Comparison of ENCODE assay signal across 12 cellular contexts in genomic region chr2:207807516-207807915, GRCh38. TPM values are rescaled to one million over a fixed set of nuclear protein-coding genes. Genes with fewer than 3 reads are reported as not detected.
DNase-seq lines count a peak whose midpoint lies in the region; ATAC-seq and TF ChIP-seq lines count a peak whose summit lies in the region.
"Had no signal": no experiment of that assay in that cellular context is flagged by ENCODE, and none has a peak within 500 bp of the region (broad histone marks: within the 10 kb centered on the region; RNA-seq: fewer than 3 reads in every experiment).

No MANE protein-coding gene starts in this region.

- H2BK5ac ChIP-seq in mesendoderm (ENCODE audit: low read length) = no peak overlapping the region

- peaks cover 8% of the 10 kb centered on the region for H3K4me1 ChIP-seq in mesendoderm (ENCODE audit: control insufficient read depth, low read depth, low read length)
- H3K4me1 ChIP-seq in SK-N-SH (ENCODE audit: control insufficient read depth in 1 of 2, insufficient read depth in 2 of 2, low read depth in 1 of 2, low read length in 1 of 2) = peaks cover 0 to 5% of the 10 kb centered on the region in 2 experiments; a peak in 2 of 4 replicates

- H3K36me3 Mint-ChIP-seq in chondrocyte (ENCODE audit: low read depth) = no peaks in the 10 kb centered on the region
- H3K36me3 Mint-ChIP-seq: activated naive CD4-positive, alpha-beta T cell treated with anti-CD3 and anti-CD28 coated beads, Interleukin-2, amount 50 U/mL, for 24 hours had no signal

- no peak overlapping the region for H3K27ac Mint-ChIP-seq in chondrocyte (ENCODE audit: unreplicated experiment)
- H3K27ac Mint-ChIP-seq: activated CD4-positive, alpha-beta T cell treated with anti-CD3 and anti-CD28 coated beads, Interleukin-2, amount 10 ng/mL, durations not matched to agents 7 days and 5 days; activated naive CD4-positive, alpha-beta T cell treated with anti-CD3 and anti-CD28 coated beads, Interleukin-2, amount 50 U/mL, for 24 hours had no signal

- H3K4me3 ChIP-seq in mesendoderm (ENCODE audit: low read length) (no peak overlapping the region), SK-N-SH (ENCODE audit: low read depth in 2 of 2, low read length in 1 of 2) (no peak overlapping the region)

- H2BK120ac ChIP-seq in mesendoderm (ENCODE audit: low read depth, low read length) = no peak overlapping the region

- no peak overlapping the region for H2BK15ac ChIP-seq in mesendoderm (replicated peaks; ENCODE audit: low read depth)

- H3K56ac ChIP-seq in mesendoderm (ENCODE audit: low read length) = no peak overlapping the region

- no peaks in the 10 kb centered on the region for H3K9me2 ChIP-seq in SK-N-SH

- TF ChIP-seq CTCF in SK-N-SH (IDR thresholded peaks at IDR 0.05) (no peak), chondrocyte (IDR thresholded peaks at IDR 0.05) (no peak)

- H3K27me3 Mint-ChIP-seq in chondrocyte (ENCODE audit: low read depth) = peaks cover 1% of the 10 kb centered on the region
- H3K27me3 Mint-ChIP-seq: activated CD4-positive, alpha-beta T cell treated with anti-CD3 and anti-CD28 coated beads, Interleukin-2, amount 10 ng/mL, durations not matched to agents 7 days and 5 days; activated naive CD4-positive, alpha-beta T cell treated with anti-CD3 and anti-CD28 coated beads, Interleukin-2, amount 50 U/mL, for 24 hours had no signal

- H3K9ac ChIP-seq in mesendoderm (ENCODE audit: low read length) (no peak overlapping the region), SK-N-SH (no peak overlapping the region)

- no peak overlapping the region for H3K27ac ChIP-seq in mesendoderm (ENCODE audit: low read depth, low read length)
- H3K27ac ChIP-seq in SK-N-SH (ENCODE audit: low read depth in 2 of 2, low read length in 1 of 2) = no peak overlapping the region

- POLR2A ChIA-PET in SK-N-SH (lab: Yijun Ruan, JAX) = no interaction called here

- no peak for TF ChIP-seq RAD21 in SK-N-SH (IDR thresholded peaks at IDR 0.05; ENCODE audit: low read length)

- WGBS in mesendoderm (ENCODE audit: extremely low coverage, insufficient coverage, low lambda C conversion rate) = no CpG with 5 or more reads among the region's 5 CpGs
- 83% methylated on average over 5 of the region's 5 CpGs for WGBS in SK-N-SH (ENCODE audit: low lambda C conversion rate)

- no peaks in the 10 kb centered on the region for H4K20me1 ChIP-seq in SK-N-SH (ENCODE audit: insufficient read depth)

- no peaks in the 10 kb centered on the region for H3K27me3 ChIP-seq in mesendoderm (ENCODE audit: insufficient read depth, low read length, poor library complexity)
- H3K27me3 ChIP-seq in SK-N-SH (ENCODE audit: insufficient read depth) = no peaks in the 10 kb centered on the region

- H3K9me3 ChIP-seq in SK-N-SH = no peaks in the 10 kb centered on the region

- no peak overlapping the region for H2AK5ac ChIP-seq in mesendoderm (ENCODE audit: low read length)

- no peaks in the 10 kb centered on the region for H3K9me3 Mint-ChIP-seq in chondrocyte (ENCODE audit: low read depth)
- H3K9me3 Mint-ChIP-seq: activated CD4-positive, alpha-beta T cell treated with anti-CD3 and anti-CD28 coated beads, Interleukin-2, amount 10 ng/mL, durations not matched to agents 7 days and 5 days; activated naive CD4-positive, alpha-beta T cell treated with anti-CD3 and anti-CD28 coated beads, Interleukin-2, amount 50 U/mL, for 24 hours had no signal

- H3K4ac ChIP-seq in mesendoderm (ENCODE audit: low read depth, low read length) = no peak overlapping the region

- peaks cover 3% of the 10 kb centered on the region for H3K4me1 Mint-ChIP-seq in chondrocyte (ENCODE audit: low read depth)
- H3K4me1 Mint-ChIP-seq: activated naive CD4-positive, alpha-beta T cell treated with anti-CD3 and anti-CD28 coated beads, Interleukin-2, amount 50 U/mL, for 24 hours had no signal

- no peak overlapping the region for H3K4me2 ChIP-seq in mesendoderm (ENCODE audit: low read length)
- H3K4me2 ChIP-seq in SK-N-SH = no peak overlapping the region

- H4K5ac ChIP-seq in mesendoderm (ENCODE audit: low read length) = no peak overlapping the region

- no peaks in the 10 kb centered on the region for H3K79me1 ChIP-seq in mesendoderm (ENCODE audit: low read length)

- DNase-seq in mesendoderm = peak; percentile 70
- DNase-seq in SK-N-SH = no peak
- no peak for DNase-seq in AG08395 (ENCODE audit: low spot score)
- DNase-seq in chondrocyte (ENCODE audit: low spot score) = no peak
- DNase-seq: activated CD4-positive, alpha-beta T cell treated with anti-CD3 and anti-CD28 coated beads, Interleukin-2, amount 10 ng/mL, durations not matched to agents 7 days and 5 days; Kasumi-1; stimulated activated CD4-positive, alpha-beta T cell treated with anti-CD3 and anti-CD28 coated beads, Interleukin-2, amount 100 ng/mL, for 48 hours; SW 1271 had no signal

- no peak overlapping the region for H4K8ac ChIP-seq in mesendoderm (ENCODE audit: low read depth, low read length)

- no peak overlapping the region for H3K18ac ChIP-seq in mesendoderm (ENCODE audit: low read length)

- H3F3A ChIP-seq in SK-N-SH (replicated peaks; ENCODE audit: insufficient read depth) = peaks cover 7% of the 10 kb centered on the region

- no peak for TF ChIP-seq EP300 in SK-N-SH (IDR thresholded peaks at IDR 0.05; ENCODE audit: borderline replicate concordance in 1 of 2, low read depth in 1 of 2, low read length in 1 of 2)

- no peaks in the 10 kb centered on the region for H3K36me3 ChIP-seq in mesendoderm (ENCODE audit: control insufficient read depth, insufficient read depth, low read length)
- no peaks in the 10 kb centered on the region for H3K36me3 ChIP-seq in SK-N-SH (replicated peaks in 1 of 2; ENCODE audit: control insufficient read depth in 1 of 2, insufficient read depth in 2 of 2, low read length in 1 of 2)

- CTCF ChIA-PET in SK-N-SH (lab: Yijun Ruan, JAX) = no interaction called here

- no peaks in the 10 kb centered on the region for H3K79me2 ChIP-seq in mesendoderm (ENCODE audit: control insufficient read depth, insufficient read depth, low read length)
- no peaks in the 10 kb centered on the region for H3K79me2 ChIP-seq in SK-N-SH (ENCODE audit: insufficient read depth)

- no peak overlapping the region for H3K23ac ChIP-seq in mesendoderm (ENCODE audit: low read length)

- ATAC-seq in GM18508 (IDR thresholded peaks at IDR 0.05; ENCODE audit: insufficient read depth, unreplicated experiment) = peak; percentile 63
- ATAC-seq in GM21390 (IDR thresholded peaks at IDR 0.05; ENCODE audit: unreplicated experiment) = peak; percentile 57
- peak; percentile 55 for ATAC-seq in HG03159 (IDR thresholded peaks at IDR 0.05; ENCODE audit: unreplicated experiment)

- no peak overlapping the region for H3K4me3 Mint-ChIP-seq in chondrocyte (ENCODE audit: unreplicated experiment)
- H3K4me3 Mint-ChIP-seq: activated CD4-positive, alpha-beta T cell treated with anti-CD3 and anti-CD28 coated beads, Interleukin-2, amount 10 ng/mL, durations not matched to agents 7 days and 5 days; activated naive CD4-positive, alpha-beta T cell treated with anti-CD3 and anti-CD28 coated beads, Interleukin-2, amount 50 U/mL, for 24 hours had no signal

- H2AFZ ChIP-seq in SK-N-SH (ENCODE audit: low read depth) = no peak overlapping the region

TF ChIP-seq in SK-N-SH, 30 proteins besides CTCF, POLR2A, EP300 and RAD21 (continues in another document):
- no peak for TF ChIP-seq SIN3A (IDR thresholded peaks at IDR 0.05; ENCODE audit: borderline replicate concordance, low read depth, low read length)
- no peak for TF ChIP-seq NFIC (IDR thresholded peaks at IDR 0.05; ENCODE audit: borderline replicate concordance)
- TF ChIP-seq TAF1 (IDR thresholded peaks at IDR 0.05; ENCODE audit: borderline replicate concordance, low read depth, low read length) = no peak
- TF ChIP-seq FOSL2 (IDR thresholded peaks at IDR 0.05; ENCODE audit: borderline replicate concordance, low read depth) = no peak
- no peak for TF ChIP-seq EZH2phosphoT487 (IDR thresholded peaks at IDR 0.05; ENCODE audit: borderline replicate concordance, low read depth)
- TF ChIP-seq FOXM1 (IDR thresholded peaks at IDR 0.05; ENCODE audit: low read depth) = no peak
- TF ChIP-seq IRF3 (IDR thresholded peaks at IDR 0.05; ENCODE audit: low read depth, low read length) = no peak
- no peak for TF ChIP-seq MAX (IDR thresholded peaks at IDR 0.05; ENCODE audit: low read depth)
- no peak for TF ChIP-seq GATA2 (CRISPR knock-in tag; IDR thresholded peaks at IDR 0.05)
- TF ChIP-seq JUND (IDR thresholded peaks at IDR 0.05) = no peak
- no peak for TF ChIP-seq MXI1 (IDR thresholded peaks at IDR 0.05; ENCODE audit: low read depth, low read length)
- no peak for TF ChIP-seq FOXJ3 (CRISPR knock-in tag; IDR thresholded peaks at IDR 0.05)
- TF ChIP-seq RFX5 (IDR thresholded peaks at IDR 0.05; ENCODE audit: low read length) = no peak
- no peak for TF ChIP-seq NRF1 (IDR thresholded peaks at IDR 0.05; ENCODE audit: low read depth, low read length)
- TF ChIP-seq ELF1 (IDR thresholded peaks at IDR 0.05) = no peak
- no peak for TF ChIP-seq PBX3 (IDR thresholded peaks at IDR 0.05)

RNA-seq across cellular contexts. Expression of gene FZD5, which starts 37.8 kb away (rescaled TPM):
- polyA plus RNA-seq in mesendoderm (2013, experiment 1 of 2) = 42.5 TPM
- 41.3 TPM for polyA plus RNA-seq in mesendoderm (2013, experiment 2 of 2)
- polyA plus RNA-seq in SK-N-SH (2012; rRNA removed) = 0.52 and 0.72 TPM in 2 replicates
- polyA plus RNA-seq in SK-N-SH (2012; cell fraction: cytosol; rRNA removed) = 0.66 and 0.72 TPM in 2 replicates
- 0.41 and 0.66 TPM in 2 replicates for polyA plus RNA-seq in SK-N-SH (2012; cell fraction: nucleus; rRNA removed)
- 0.63 to 1.1 TPM (median 0.82 TPM) in 3 replicates for total RNA-seq in chondrocyte
